In the genomic region with DNA sequence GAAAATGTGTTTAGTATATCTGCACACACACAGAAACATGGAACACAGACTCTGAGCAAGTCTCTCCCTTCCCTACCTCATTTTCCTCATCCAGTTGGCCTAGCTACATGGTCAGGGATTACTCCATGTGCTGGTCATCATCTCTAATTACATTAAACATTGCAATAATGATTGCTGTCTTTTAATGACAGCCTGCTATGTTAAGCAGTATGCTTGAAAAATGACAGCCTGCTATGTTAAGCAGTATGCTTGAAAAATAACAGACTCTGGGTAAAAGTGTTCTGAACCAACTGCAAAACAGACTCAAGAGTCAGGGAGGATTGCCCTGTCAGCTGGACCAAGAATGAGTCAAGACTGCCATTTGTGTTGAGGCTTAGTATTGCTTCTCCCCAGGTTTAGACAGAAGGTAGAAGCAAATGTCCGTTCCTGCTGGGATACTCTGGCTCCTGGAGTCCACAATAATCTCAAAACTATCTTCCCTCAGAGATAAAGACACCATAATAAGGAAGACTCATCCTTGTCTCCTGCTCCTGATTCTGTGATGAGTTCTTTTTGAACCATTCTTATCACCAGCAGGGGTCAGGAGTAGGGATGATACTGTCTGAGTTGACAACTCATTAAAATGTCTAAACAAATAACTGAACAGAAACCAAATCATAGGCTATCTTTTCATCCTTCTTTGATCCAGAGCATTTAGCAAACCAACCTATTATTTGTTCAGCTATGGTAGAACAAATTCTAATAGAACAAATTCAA, we compare ENCODE assay signal across 14 cellular contexts. TPM values are rescaled to one million over a fixed set of nuclear protein-coding genes. Genes with fewer than 3 reads are reported as not detected.
DNase-seq lines count a peak whose midpoint lies in the region; FAIRE-seq and TF ChIP-seq lines count a peak whose summit lies in the region.
"Had no signal": no experiment of that assay in that cellular context is flagged by ENCODE, and none has a peak within 500 bp of the region (broad histone marks: within the 10 kb centered on the region; RNA-seq: fewer than 3 reads in every experiment).

No MANE protein-coding gene starts in this region.

- CTCF ChIA-PET in AG04450 (lab: Charles Lee): interaction anchor here (0.7 to 8.5 kb wide), 7 partner anchors 35 to 142 kb away, joined by 3 to 100 read pairs (median 4); a partner anchor contains a TSS

- H3K27me3 Mint-ChIP-seq in HFFc6 (ENCODE audit: insufficient read depth): no peaks in the 10 kb centered on the region
- H3K27me3 Mint-ChIP-seq: activated T-helper 17 cell treated with anti-CD3 and anti-CD28 coated beads, Interleukin-2, amount 50 U/mL, for 72 hours had no signal

- TF ChIP-seq CTCF in AG04450 (IDR thresholded peaks at IDR 0.05; ENCODE audit: low read depth, low read length) (peak; percentile 31), HFFc6 (IDR thresholded peaks at IDR 0.05) (peak; percentile 69), astrocyte of the spinal cord (IDR thresholded peaks at IDR 0.05; ENCODE audit: low read depth, low read length) (peak; percentile 26)

- H3K9me3 Mint-ChIP-seq in HFFc6: no peaks in the 10 kb centered on the region
- H3K9me3 Mint-ChIP-seq: activated T-helper 17 cell treated with anti-CD3 and anti-CD28 coated beads, Interleukin-2, amount 50 U/mL, for 72 hours; mesothelial cell of epicardium had no signal

- H3K4me3 ChIP-seq in AG04450 (ENCODE audit: low read depth, low read length) (no peak overlapping the region), astrocyte of the spinal cord (ENCODE audit: low read depth, low read length) (no peak overlapping the region)
- H3K4me3 ChIP-seq: BLaER1, pancreas had no signal

- POLR2A ChIA-PET in AG04450 (lab: Yijun Ruan, JAX): interaction anchor here (0.6 kb wide), 2 partner anchors 25 to 80 kb away, joined by 3 read pairs; no protein-coding TSS in a partner anchor

- H3K27ac ChIP-seq in AG04450 (ENCODE audit: low read depth, low read length): no peak overlapping the region
- H3K27ac ChIP-seq: BLaER1, pancreas had no signal

- H3K36me3 Mint-ChIP-seq in HFFc6 (ENCODE audit: low read depth): peaks cover 50% of the 10 kb centered on the region

- H3K27me3 ChIP-seq in AG04450 (ENCODE audit: control insufficient read depth, insufficient read depth, low read length): no peaks in the 10 kb centered on the region
- H3K27me3 ChIP-seq: BLaER1, pancreas had no signal

- no peak for FAIRE-seq in HTR-8/SVneo (lab: Jason Lieb, UNC)
- FAIRE-seq: pancreas had no signal

- DNase-seq in AG04450 (ENCODE audit: low read depth, low spot score) (no peak), HFFc6 (no peak), astrocyte of the spinal cord (ENCODE audit: low read depth, low spot score) (no peak), medulla oblongata (ENCODE audit: extremely low spot score) (peak; percentile 14), islet precursor cell (no peak), HTR-8/SVneo (ENCODE audit: insufficient read length, low spot score) (no peak), COLO829 (ENCODE audit: low spot score) (no peak)
- no peak for DNase-seq in activated naive CD4-positive, alpha-beta T cell treated with anti-CD3 and anti-CD28 coated beads, Interleukin-2, amount 50 U/mL, for 16 hours
- DNase-seq: foreskin melanocyte, NCI-H1048, pancreas had no signal

- no peaks in the 10 kb centered on the region for H3K9me3 ChIP-seq in AG04450 (ENCODE audit: control insufficient read depth, insufficient read depth, low read length)
- H3K9me3 ChIP-seq: BLaER1, pancreas had no signal

- in situ Hi-C loops in astrocyte of the spinal cord (cut with HindIII; ENCODE audit: low sequenced_read_pairs): no loop called here

- no peak overlapping the region for H3K4me3 Mint-ChIP-seq in HFFc6
- H3K4me3 Mint-ChIP-seq: activated T-helper 17 cell treated with anti-CD3 and anti-CD28 coated beads, Interleukin-2, amount 50 U/mL, for 72 hours; mesothelial cell of epicardium had no signal

- H3K27ac Mint-ChIP-seq in HFFc6: no peak overlapping the region
- H3K27ac Mint-ChIP-seq: activated T-helper 17 cell treated with anti-CD3 and anti-CD28 coated beads, Interleukin-2, amount 50 U/mL, for 72 hours; mesothelial cell of epicardium had no signal

- peaks cover 66% of the 10 kb centered on the region for H3K4me1 Mint-ChIP-seq in HFFc6 (ENCODE audit: low read depth)
- H3K4me1 Mint-ChIP-seq: activated T-helper 17 cell treated with anti-CD3 and anti-CD28 coated beads, Interleukin-2, amount 50 U/mL, for 72 hours; mesothelial cell of epicardium had no signal

RNA-seq across cellular contexts. Expression of a gene that starts 57.7 kb away (rescaled TPM):
- 17.7 and 19.9 TPM in 2 replicates for polyA plus RNA-seq in AG04450 (2011; rRNA removed)
- polyA minus RNA-seq in AG04450 (2011; rRNA and poly(A)+ RNA removed): 19.9 and 24.8 TPM in 2 replicates
- total RNA-seq in HFFc6 (2021; fragmentation: NEBNext Ultra II Directional; extraction: Animal tissue kit (Norgen Biotek cat#: 25700)): 10 to 100 TPM; 13.4 to 17.2 (median 14.4) TPM
